ENCODE assay signal across 15 cellular contexts in the genomic region with DNA sequence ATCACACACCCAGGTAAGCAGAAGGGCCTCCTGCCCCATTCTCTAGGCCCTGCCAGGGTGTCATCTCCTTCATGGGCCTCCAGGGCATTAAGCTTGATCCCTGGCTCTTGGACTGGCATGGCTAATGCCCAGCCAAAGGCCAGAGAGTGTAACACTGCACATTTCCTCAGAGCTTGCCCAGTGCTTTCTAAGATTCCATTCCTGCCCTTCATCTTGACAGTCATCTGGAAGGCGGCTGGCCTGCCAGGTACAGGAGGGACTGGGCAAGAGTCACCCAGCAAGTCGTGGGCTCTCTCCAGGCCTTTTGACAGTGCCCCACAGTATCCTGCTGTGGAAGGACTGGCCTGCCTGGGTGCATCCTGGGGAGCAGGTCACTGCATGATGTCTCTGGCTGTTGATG.
DNase-seq lines count a peak whose midpoint lies in the region; ATAC-seq and TF ChIP-seq lines count a peak whose summit lies in the region.
"Had no signal": no experiment of that assay in that cellular context is flagged by ENCODE, and none has a peak within 500 bp of the region (broad histone marks: within the 10 kb centered on the region; RNA-seq: fewer than 3 reads in every experiment).

No MANE protein-coding gene starts in this region.

- POLR2A ChIA-PET in RWPE1 (lab: Yijun Ruan, JAX; ENCODE audit: low non-redundant PET), result no interaction called here

- no peaks in the 10 kb centered on the region for H3K36me3 Mint-ChIP-seq in endodermal cell (ENCODE audit: low read depth)
- peaks cover 10% of the 10 kb centered on the region for H3K36me3 Mint-ChIP-seq in neural crest cell (ENCODE audit: low read depth)

- peak overlapping the region; percentile 28; the same call in 1 of the 2 replicates for H3K27ac ChIP-seq in RWPE1
- peak overlapping the region; percentile 83 for H3K27ac ChIP-seq in endodermal cell (ENCODE audit: low read depth, low read length)
- no peak overlapping the region for H3K27ac ChIP-seq in upper lobe of right lung

- H3K27ac Mint-ChIP-seq in endodermal cell (no peak overlapping the region), neural crest cell (ENCODE audit: unreplicated experiment) (peak overlapping the region; percentile 81)
- H3K27ac Mint-ChIP-seq: B cell; CD4-positive, alpha-beta T cell; GM23338 had no signal

- no peak for DNase-seq in RWPE1 (ENCODE audit: low spot score)
- DNase-seq in endodermal cell, result no peak
- no peak for DNase-seq in neural crest cell (ENCODE audit: low read depth, low spot score)
- no peak for DNase-seq in upper lobe of right lung
- no peak for DNase-seq in posterior cingulate gyrus
- DNase-seq in sciatic nerve (ENCODE audit: low spot score), result no peak
- DNase-seq in NCI-H2081 treated with DMSO at 0.1 percent for 48 hours (lab: John Stamatoyannopoulos, UW), result no peak
- DNase-seq: C1 segment of cervical spinal cord; Calu3; CD4-positive, alpha-beta T cell; DMS 273 treated with DMSO at 0.1 percent for 48 hours; DMS79; H9 had no signal

- 85 to 86% methylated on average over 1 to 2 of the region's 2 CpGs for WGBS in endodermal cell (ENCODE audit: insufficient coverage in 1 of 2, insufficient read length in 1 of 2), 2 experiments

- H3K4me3 ChIP-seq in endodermal cell (ENCODE audit: low read length), result no peak overlapping the region
- no peak overlapping the region for H3K4me3 ChIP-seq in upper lobe of right lung
- H3K4me3 ChIP-seq: GM23338 had no signal

- ATAC-seq in upper lobe of right lung (peak; percentile 3), sciatic nerve (no peak)

- H3K36me3 ChIP-seq in endodermal cell (ENCODE audit: control insufficient read depth, insufficient read depth, low read length) (no peaks in the 10 kb centered on the region), upper lobe of right lung (no peaks in the 10 kb centered on the region)

- no peak for TF ChIP-seq CTCF in RWPE1 (conservative IDR thresholded peaks at IDR 0.05; ENCODE audit: low read depth)
- no peak for TF ChIP-seq CTCF in endodermal cell (conservative IDR thresholded peaks at IDR 0.05)
- TF ChIP-seq CTCF in neural crest cell (conservative IDR thresholded peaks at IDR 0.05), result no peak
- TF ChIP-seq CTCF in upper lobe of right lung (IDR thresholded peaks at IDR 0.05), result no peak

- H3K27me3 ChIP-seq in endodermal cell (ENCODE audit: control insufficient read depth, insufficient read depth, low read length, poor library complexity, severe bottlenecking) (no peaks in the 10 kb centered on the region), upper lobe of right lung (no peaks in the 10 kb centered on the region)

- H3K4me1 ChIP-seq in endodermal cell (ENCODE audit: control insufficient read depth, insufficient read depth, low read length) (no peaks in the 10 kb centered on the region), upper lobe of right lung (no peaks in the 10 kb centered on the region)

- intact Hi-C loops in upper lobe of right lung (cut with DNase I), result no loop called here
- intact Hi-C loops in posterior cingulate gyrus (cut with DNase I), result no loop called here
- intact Hi-C loops in sciatic nerve (cut with DNase I), result no loop called here

- CTCF ChIA-PET in RWPE1 (lab: Yijun Ruan, JAX), result no interaction called here

- H3K27me3 Mint-ChIP-seq in endodermal cell (ENCODE audit: insufficient read depth) (no peaks in the 10 kb centered on the region), neural crest cell (ENCODE audit: low read depth) (no peaks in the 10 kb centered on the region)
- H3K27me3 Mint-ChIP-seq: CD4-positive, alpha-beta T cell had no signal

- H3K9me3 ChIP-seq in endodermal cell (ENCODE audit: control insufficient read depth, low read length), result no peaks in the 10 kb centered on the region
- H3K9me3 ChIP-seq in upper lobe of right lung, result no peaks in the 10 kb centered on the region

- H3K9ac ChIP-seq in endodermal cell (ENCODE audit: extremely low read depth, low read length, poor library complexity, severe bottlenecking), result no peak overlapping the region

- H3K4me1 Mint-ChIP-seq in endodermal cell, result peaks cover 3% of the 10 kb centered on the region
- peaks cover 41% of the 10 kb centered on the region for H3K4me1 Mint-ChIP-seq in neural crest cell
- H3K4me1 Mint-ChIP-seq: B cell had no signal

- no peaks in the 10 kb centered on the region for H3K9me3 Mint-ChIP-seq in endodermal cell
- H3K9me3 Mint-ChIP-seq in neural crest cell, result no peaks in the 10 kb centered on the region
- H3K9me3 Mint-ChIP-seq: CD4-positive, alpha-beta T cell; GM23338; H9 had no signal

- no peak overlapping the region for H3K4me3 Mint-ChIP-seq in endodermal cell
- H3K4me3 Mint-ChIP-seq in neural crest cell, result no peak overlapping the region
- H3K4me3 Mint-ChIP-seq: B cell; CD4-positive, alpha-beta T cell; GM23338; H9 had no signal
